ENCODE assay signal across 21 cellular contexts in the genomic region with DNA sequence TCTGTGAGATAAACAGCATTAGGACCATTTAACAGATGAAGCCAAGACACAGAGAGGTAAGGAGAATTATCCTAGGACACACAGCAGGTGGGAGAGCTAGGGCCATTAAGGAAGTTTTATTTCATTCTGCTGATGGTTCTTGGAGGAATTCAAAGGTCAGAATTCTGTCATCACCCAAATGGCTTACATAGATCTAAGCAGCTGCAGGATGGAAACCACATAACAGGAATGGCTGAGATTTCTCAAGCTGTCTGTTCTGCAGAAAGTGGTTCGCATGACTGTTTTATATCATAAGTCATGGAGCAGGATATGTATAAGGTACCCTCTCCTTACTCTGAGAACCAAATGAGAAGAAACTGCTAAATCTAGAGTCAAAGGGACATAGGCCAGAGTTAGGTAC.
"Had no signal": no experiment of that assay in that cellular context is flagged by ENCODE, and none has a peak within 500 bp of the region (broad histone marks: within the 10 kb centered on the region; RNA-seq: fewer than 3 reads in every experiment).

No MANE protein-coding gene starts in this region.

- H3K27me3 ChIP-seq: ascending aorta, brain microvascular endothelial cell, cardiac muscle cell had no signal

- DNase-seq: activated CD4-positive, alpha-beta T cell treated with anti-CD3 and anti-CD28 coated beads for 48 hours; activated CD4-positive, alpha-beta T cell treated with anti-CD3 and anti-CD28 coated beads, Interleukin-2, amount 50 U/mL, for 4 hours; activated CD4-positive, CD25-positive, alpha-beta regulatory T cell treated with anti-CD3 and anti-CD28 coated beads, Interleukin-2, amount 50 U/mL, for 72 hours; activated CD8-positive, alpha-beta memory T cell treated with anti-CD3 and anti-CD28 coated beads, Interleukin-2, amount 50 U/mL, for 48 hours; activated CD8-positive, alpha-beta T cell treated with anti-CD3 and anti-CD28 coated beads, Interleukin-2, amount 10 ng/mL, durations not matched to agents 7 days and 5 days; activated effector memory CD4-positive, alpha-beta T cell treated with Interleukin-2 at 50 U/mL for 16 hours; activated naive CD4-positive, alpha-beta T cell; activated T-cell treated with anti-CD3 and anti-CD28 coated beads, Interleukin-2, amount 50 U/mL, for 1 hour; amniotic stem cell; brain microvascular endothelial cell; KG1; NCI-H1048; NCI-H146; NCI-H187 treated with DMSO at 0.1 percent for 48 hours; NCI-H2081 treated with DMSO at 0.1 percent for 48 hours; NCI-H446; PC-9; SHP77 treated with DMSO at 0.1 percent for 48 hours had no signal

- H3K9me3 ChIP-seq: ascending aorta had no signal

- H3K4me2 ChIP-seq: PC-9 had no signal

- H3K27ac ChIP-seq: ascending aorta, brain microvascular endothelial cell, cardiac muscle cell, PC-9 had no signal

- H2AFZ ChIP-seq: PC-9 had no signal

- ATAC-seq: activated CD8-positive, alpha-beta T cell treated with anti-CD3 and anti-CD28 coated beads, Interleukin-2, amount 10 ng/mL, durations not matched to agents 7 days and 5 days; WTC11 had no signal

- H3K4me3 ChIP-seq: ascending aorta, cardiac muscle cell, PC-9 had no signal

- H3K36me3 ChIP-seq: ascending aorta, brain microvascular endothelial cell, cardiac muscle cell had no signal
